Comparison of ENCODE assay signal across 28 cellular contexts in the genomic region with DNA sequence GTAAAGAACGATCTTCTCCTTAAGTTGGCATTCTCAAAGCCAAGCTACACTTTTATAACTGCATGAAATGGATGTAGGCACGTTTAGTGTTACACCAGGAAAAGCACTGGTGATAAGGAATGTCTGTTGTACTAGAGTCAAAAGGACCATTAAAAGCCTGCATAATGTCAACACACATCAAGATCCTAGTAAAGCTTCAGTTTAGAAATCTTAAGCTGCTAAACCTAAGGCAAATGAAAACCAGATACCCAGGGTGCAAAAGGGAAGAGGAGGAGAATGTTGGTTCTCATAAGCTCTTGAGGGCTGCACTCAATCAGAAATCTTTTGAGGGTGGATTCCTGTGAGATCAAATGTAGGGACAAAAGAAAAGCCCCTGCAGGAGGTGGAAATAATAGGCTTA.
"Had no signal": no experiment of that assay in that cellular context is flagged by ENCODE, and none has a peak within 500 bp of the region (broad histone marks: within the 10 kb centered on the region; RNA-seq: fewer than 3 reads in every experiment).

No MANE protein-coding gene starts in this region.

- H3K4me1 ChIP-seq: esophagus squamous epithelium, gastrocnemius medialis, uterus had no signal

- H3K27me3 ChIP-seq: esophagus squamous epithelium, gastrocnemius medialis, uterus had no signal

- H3K4me3 ChIP-seq: esophagus squamous epithelium, gastrocnemius medialis, skin epidermis, thoracic aorta, uterus had no signal

- H3K36me3 ChIP-seq: esophagus squamous epithelium, gastrocnemius medialis, uterus had no signal

- H3K9me3 ChIP-seq: esophagus squamous epithelium, gastrocnemius medialis, thoracic aorta, uterus had no signal

- ATAC-seq: activated naive CD4-positive, alpha-beta T cell treated with anti-CD3 and anti-CD28 coated beads, Interleukin-2, amount 50 U/mL, for 72 hours; activated T-cell treated with anti-CD3 and anti-CD28 coated beads, Interleukin-2, amount 50 U/mL, for 72 hours; gastrocnemius medialis; left cardiac atrium; natural killer cell; sciatic nerve; stimulated activated effector memory CD8-positive, alpha-beta T cell treated with anti-CD3 and anti-CD28 coated beads, Interleukin-12 subunit alpha, Interleukin-12 subunit beta, amount 100 ng/mL, for 72 hours; T-cell had no signal

- FAIRE-seq: bronchial epithelial cell, colon, endometrium, keratinocyte had no signal

- DNase-seq: activated CD4-positive, alpha-beta T cell treated with anti-CD3 and anti-CD28 coated beads for 4 hours; activated CD4-positive, alpha-beta T cell treated with anti-CD3 and anti-CD28 coated beads, Interleukin-2, amount 50 U/mL, for 4 hours; activated naive CD4-positive, alpha-beta T cell; activated T-cell treated with anti-CD3 and anti-CD28 coated beads for 4 hours; activated T-cell treated with anti-CD3 and anti-CD28 coated beads, Interleukin-2, amount 50 U/mL, for 72 hours; anterior cingulate cortex; dermis blood vessel endothelial cell; effector CD4-positive, alpha-beta T cell; esophagus squamous epithelium; gastrocnemius medialis; hippocampal formation; left cardiac atrium; mammary epithelial cell; natural killer cell; stimulated activated CD4-positive, alpha-beta T cell treated with anti-CD3 and anti-CD28 coated beads, Interleukin-4, amount 100 ng/mL, for 24 hours; T-cell; trophoblast cell; uterus had no signal

- H3K27ac ChIP-seq: epithelial cell of prostate, esophagus squamous epithelium, gastrocnemius medialis, skin epidermis, thoracic aorta, uterus had no signal
